Comparison of ENCODE assay signal across 28 cellular contexts in genomic region chr4:107893171-107894137, GRCh38. TPM values are rescaled to one million over a fixed set of nuclear protein-coding genes. Genes with fewer than 3 reads are reported as not detected.
DNase-seq lines count a peak whose midpoint lies in the region; ATAC-seq and TF ChIP-seq lines count a peak whose summit lies in the region.
"Had no signal": no experiment of that assay in that cellular context is flagged by ENCODE, and none has a peak within 500 bp of the region (broad histone marks: within the 10 kb centered on the region; RNA-seq: fewer than 3 reads in every experiment).

No MANE protein-coding gene starts in this region.

- H3K9me3 ChIP-seq in Karpas-422 (ENCODE audit: low read length) = peaks cover 4% of the 10 kb centered on the region; the same call in 1 of the 2 replicates
- H3K9me3 ChIP-seq: neutrophil, stomach had no signal

- no peak for TF ChIP-seq CTCF in AG10803 (conservative IDR thresholded peaks at IDR 0.05; ENCODE audit: low read length)

- no peaks in the 10 kb centered on the region for H3K27me3 ChIP-seq in Karpas-422 (ENCODE audit: low read length)
- H3K27me3 ChIP-seq: neutrophil, stomach, transverse colon had no signal

- H3K4me3 ChIP-seq in AG10803 (ENCODE audit: low read length) = no peak overlapping the region
- H3K4me3 ChIP-seq in Karpas-422 (ENCODE audit: low read length) = no peak overlapping the region
- H3K4me3 ChIP-seq: HAP-1, spleen, stomach, transverse colon had no signal

- no peaks in the 10 kb centered on the region for H3K79me2 ChIP-seq in Karpas-422 (ENCODE audit: low read length)

- H2AFZ ChIP-seq in Karpas-422 (ENCODE audit: low read length) = no peak overlapping the region

- H3K36me3 ChIP-seq in Karpas-422 (ENCODE audit: insufficient read depth, low read length) = no peaks in the 10 kb centered on the region
- H3K36me3 ChIP-seq: HAP-1, neutrophil, spleen, stomach, transverse colon had no signal

- peak; percentile 34 for DNase-seq in AG10803 (ENCODE audit: low read depth)
- DNase-seq in Karpas-422 = peak; percentile 28
- no peak for DNase-seq in epithelial cell of prostate (ENCODE audit: low read depth, low spot score)
- peak; percentile 72 for DNase-seq in iris pigment epithelial cell (ENCODE audit: low read depth)
- DNase-seq in NCI-H510A (lab: John Stamatoyannopoulos, UW) = no peak
- no peak for DNase-seq in AG08395 (ENCODE audit: low spot score)
- DNase-seq: activated CD8-positive, alpha-beta T cell treated with anti-CD3 and anti-CD28 coated beads, Interleukin-2, amount 10 ng/mL, durations not matched to agents 7 days and 5 days; activated naive CD4-positive, alpha-beta T cell treated with anti-CD3 and anti-CD28 coated beads for 36 hours; activated T-cell treated with anti-CD3 and anti-CD28 coated beads, Interleukin-2, amount 50 U/mL, for 48 hours; aorta; CD4-positive, alpha-beta T cell; cerebellar nuclear complex; DMS79 treated with DMSO at 0.1 percent for 48 hours; effector memory CD4-positive, alpha-beta T cell; left colon; midbrain; NCI-H1092; NCI-H526; OCI-M1; Right ventricle myocardium superior; spleen; stimulated activated CD4-positive, alpha-beta T cell treated with anti-CD3 and anti-CD28 coated beads, Interleukin-4, amount 100 ng/mL, for 4 hours; stomach; transverse colon had no signal

- no peak overlapping the region for H3K4me2 ChIP-seq in Karpas-422 (ENCODE audit: low read depth, low read length, poor library complexity, severe bottlenecking)

- no peaks in the 10 kb centered on the region for H4K20me1 ChIP-seq in Karpas-422 (ENCODE audit: insufficient read depth, low read depth, low read length)

- H3K4me1 ChIP-seq in Karpas-422 (ENCODE audit: low read length) = no peaks in the 10 kb centered on the region
- H3K4me1 ChIP-seq: HAP-1, spleen had no signal

- no peak for ATAC-seq in HG03432 (IDR thresholded peaks at IDR 0.05; ENCODE audit: unreplicated experiment)
- no peak for ATAC-seq in GM19328 (IDR thresholded peaks at IDR 0.05; ENCODE audit: unreplicated experiment)
- ATAC-seq: activated CD8-positive, alpha-beta T cell treated with anti-CD3 and anti-CD28 coated beads, Interleukin-2, amount 10 ng/mL, durations not matched to agents 7 days and 5 days; left colon had no signal

- H3K27ac ChIP-seq in Karpas-422 (ENCODE audit: low read length) (no peak overlapping the region), epithelial cell of prostate (peak overlapping the region; percentile 53)
- H3K27ac ChIP-seq: neutrophil, spleen had no signal

- H3K9ac ChIP-seq in Karpas-422 (ENCODE audit: low read length) = no peak overlapping the region

- H3K9me2 ChIP-seq in Karpas-422 (replicated peaks; ENCODE audit: insufficient read depth, low read length) = no peaks in the 10 kb centered on the region

RNA-seq across cellular contexts. Expression of gene CYP2U1, which starts 37.9 kb away (rescaled TPM):
- 1.5 and 5.3 TPM in 2 replicates for total RNA-seq in Karpas-422 (2014; rRNA removed; shearing (Covaris generic); ENCODE audit: low replicate concordance)

Comparison
In these comparisons a context has a peak if more than half of its experiments do, and no peak if none do; other contexts are left out.
1. DNase-seq: peak in AG10803 (single experiment), Karpas-422 (single experiment) and iris pigment epithelial cell (single experiment); none in epithelial cell of prostate (single experiment), NCI-H510A (single experiment) and AG08395 (single experiment).